Comparison of ENCODE assay signal across 1 cellular context in the genomic region with DNA sequence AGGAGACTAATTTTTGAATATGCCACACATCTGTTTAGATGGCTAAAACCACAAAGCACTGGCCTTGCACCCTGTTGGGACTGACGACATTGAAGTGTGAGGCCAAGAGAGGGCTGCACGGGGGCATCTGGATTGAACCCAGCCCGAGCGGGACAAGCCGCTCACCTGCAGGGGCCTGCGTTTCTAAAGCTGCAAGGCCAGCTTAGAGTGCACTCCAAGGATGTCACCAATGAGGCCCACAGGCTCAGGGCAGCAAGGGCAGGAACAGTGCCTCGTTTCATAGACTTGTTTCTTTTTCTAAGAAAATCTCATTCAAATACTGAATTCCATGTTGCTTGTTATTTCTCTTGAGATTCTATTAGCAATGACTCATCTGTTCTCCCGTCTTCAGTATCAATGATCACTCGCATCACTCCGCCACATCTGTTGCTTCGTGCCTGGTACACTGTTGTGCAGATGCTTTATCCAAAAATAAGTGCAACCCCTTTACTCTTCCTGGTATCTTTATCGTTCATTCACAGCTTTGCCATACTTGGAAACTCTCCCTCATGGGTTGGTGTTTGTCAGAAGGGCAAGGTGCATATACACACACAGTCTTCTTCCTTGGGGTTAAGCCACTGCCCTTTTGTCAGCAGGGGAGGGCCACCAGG.
TF ChIP-seq lines count a peak whose summit lies in the region.

No MANE protein-coding gene starts in this region.

TF ChIP-seq in GM23338, 12 proteins besides CTCF, POLR2A, EP300 and RAD21 (continued from another document):
- TF ChIP-seq, protein P1, sequence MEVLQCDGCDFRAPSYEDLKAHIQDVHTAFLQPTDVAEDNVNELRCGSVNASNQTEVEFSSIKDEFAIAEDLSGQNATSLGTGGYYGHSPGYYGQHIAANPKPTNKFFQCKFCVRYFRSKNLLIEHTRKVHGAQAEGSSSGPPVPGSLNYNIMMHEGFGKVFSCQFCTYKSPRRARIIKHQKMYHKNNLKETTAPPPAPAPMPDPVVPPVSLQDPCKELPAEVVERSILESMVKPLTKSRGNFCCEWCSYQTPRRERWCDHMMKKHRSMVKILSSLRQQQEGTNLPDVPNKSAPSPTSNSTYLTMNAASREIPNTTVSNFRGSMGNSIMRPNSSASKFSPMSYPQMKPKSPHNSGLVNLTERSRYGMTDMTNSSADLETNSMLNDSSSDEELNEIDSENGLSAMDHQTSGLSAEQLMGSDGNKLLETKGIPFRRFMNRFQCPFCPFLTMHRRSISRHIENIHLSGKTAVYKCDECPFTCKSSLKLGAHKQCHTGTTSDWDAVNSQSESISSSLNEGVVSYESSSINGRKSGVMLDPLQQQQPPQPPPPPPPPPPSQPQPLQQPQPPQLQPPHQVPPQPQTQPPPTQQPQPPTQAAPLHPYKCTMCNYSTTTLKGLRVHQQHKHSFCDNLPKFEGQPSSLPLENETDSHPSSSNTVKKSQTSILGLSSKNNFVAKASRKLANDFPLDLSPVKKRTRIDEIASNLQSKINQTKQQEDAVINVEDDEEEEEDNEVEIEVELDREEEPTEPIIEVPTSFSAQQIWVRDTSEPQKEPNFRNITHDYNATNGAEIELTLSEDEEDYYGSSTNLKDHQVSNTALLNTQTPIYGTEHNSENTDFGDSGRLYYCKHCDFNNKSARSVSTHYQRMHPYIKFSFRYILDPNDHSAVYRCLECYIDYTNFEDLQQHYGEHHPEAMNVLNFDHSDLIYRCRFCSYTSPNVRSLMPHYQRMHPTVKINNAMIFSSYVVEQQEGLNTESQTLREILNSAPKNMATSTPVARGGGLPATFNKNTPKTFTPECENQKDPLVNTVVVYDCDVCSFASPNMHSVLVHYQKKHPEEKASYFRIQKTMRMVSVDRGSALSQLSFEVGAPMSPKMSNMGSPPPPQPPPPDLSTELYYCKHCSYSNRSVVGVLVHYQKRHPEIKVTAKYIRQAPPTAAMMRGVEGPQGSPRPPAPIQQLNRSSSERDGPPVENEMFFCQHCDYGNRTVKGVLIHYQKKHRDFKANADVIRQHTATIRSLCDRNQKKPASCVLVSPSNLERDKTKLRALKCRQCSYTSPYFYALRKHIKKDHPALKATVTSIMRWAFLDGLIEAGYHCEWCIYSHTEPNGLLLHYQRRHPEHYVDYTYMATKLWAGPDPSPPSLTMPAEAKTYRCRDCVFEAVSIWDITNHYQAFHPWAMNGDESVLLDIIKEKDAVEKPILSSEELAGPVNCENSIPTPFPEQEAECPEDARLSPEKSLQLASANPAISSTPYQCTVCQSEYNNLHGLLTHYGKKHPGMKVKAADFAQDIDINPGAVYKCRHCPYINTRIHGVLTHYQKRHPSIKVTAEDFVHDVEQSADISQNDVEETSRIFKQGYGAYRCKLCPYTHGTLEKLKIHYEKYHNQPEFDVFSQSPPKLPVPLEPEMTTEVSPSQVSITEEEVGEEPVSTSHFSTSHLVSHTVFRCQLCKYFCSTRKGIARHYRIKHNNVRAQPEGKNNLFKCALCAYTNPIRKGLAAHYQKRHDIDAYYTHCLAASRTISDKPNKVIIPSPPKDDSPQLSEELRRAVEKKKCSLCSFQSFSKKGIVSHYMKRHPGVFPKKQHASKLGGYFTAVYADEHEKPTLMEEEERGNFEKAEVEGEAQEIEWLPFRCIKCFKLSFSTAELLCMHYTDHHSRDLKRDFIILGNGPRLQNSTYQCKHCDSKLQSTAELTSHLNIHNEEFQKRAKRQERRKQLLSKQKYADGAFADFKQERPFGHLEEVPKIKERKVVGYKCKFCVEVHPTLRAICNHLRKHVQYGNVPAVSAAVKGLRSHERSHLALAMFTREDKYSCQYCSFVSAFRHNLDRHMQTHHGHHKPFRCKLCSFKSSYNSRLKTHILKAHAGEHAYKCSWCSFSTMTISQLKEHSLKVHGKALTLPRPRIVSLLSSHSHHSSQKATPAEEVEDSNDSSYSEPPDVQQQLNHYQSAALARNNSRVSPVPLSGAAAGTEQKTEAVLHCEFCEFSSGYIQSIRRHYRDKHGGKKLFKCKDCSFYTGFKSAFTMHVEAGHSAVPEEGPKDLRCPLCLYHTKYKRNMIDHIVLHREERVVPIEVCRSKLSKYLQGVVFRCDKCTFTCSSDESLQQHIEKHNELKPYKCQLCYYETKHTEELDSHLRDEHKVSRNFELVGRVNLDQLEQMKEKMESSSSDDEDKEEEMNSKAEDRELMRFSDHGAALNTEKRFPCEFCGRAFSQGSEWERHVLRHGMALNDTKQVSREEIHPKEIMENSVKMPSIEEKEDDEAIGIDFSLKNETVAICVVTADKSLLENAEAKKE (CRISPR knock-in tag; IDR thresholded peaks at IDR 0.05): no peak
- TF ChIP-seq, protein P2, sequence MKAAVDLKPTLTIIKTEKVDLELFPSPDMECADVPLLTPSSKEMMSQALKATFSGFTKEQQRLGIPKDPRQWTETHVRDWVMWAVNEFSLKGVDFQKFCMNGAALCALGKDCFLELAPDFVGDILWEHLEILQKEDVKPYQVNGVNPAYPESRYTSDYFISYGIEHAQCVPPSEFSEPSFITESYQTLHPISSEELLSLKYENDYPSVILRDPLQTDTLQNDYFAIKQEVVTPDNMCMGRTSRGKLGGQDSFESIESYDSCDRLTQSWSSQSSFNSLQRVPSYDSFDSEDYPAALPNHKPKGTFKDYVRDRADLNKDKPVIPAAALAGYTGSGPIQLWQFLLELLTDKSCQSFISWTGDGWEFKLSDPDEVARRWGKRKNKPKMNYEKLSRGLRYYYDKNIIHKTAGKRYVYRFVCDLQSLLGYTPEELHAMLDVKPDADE (IDR thresholded peaks at IDR 0.05): no peak
- TF ChIP-seq, protein P3, sequence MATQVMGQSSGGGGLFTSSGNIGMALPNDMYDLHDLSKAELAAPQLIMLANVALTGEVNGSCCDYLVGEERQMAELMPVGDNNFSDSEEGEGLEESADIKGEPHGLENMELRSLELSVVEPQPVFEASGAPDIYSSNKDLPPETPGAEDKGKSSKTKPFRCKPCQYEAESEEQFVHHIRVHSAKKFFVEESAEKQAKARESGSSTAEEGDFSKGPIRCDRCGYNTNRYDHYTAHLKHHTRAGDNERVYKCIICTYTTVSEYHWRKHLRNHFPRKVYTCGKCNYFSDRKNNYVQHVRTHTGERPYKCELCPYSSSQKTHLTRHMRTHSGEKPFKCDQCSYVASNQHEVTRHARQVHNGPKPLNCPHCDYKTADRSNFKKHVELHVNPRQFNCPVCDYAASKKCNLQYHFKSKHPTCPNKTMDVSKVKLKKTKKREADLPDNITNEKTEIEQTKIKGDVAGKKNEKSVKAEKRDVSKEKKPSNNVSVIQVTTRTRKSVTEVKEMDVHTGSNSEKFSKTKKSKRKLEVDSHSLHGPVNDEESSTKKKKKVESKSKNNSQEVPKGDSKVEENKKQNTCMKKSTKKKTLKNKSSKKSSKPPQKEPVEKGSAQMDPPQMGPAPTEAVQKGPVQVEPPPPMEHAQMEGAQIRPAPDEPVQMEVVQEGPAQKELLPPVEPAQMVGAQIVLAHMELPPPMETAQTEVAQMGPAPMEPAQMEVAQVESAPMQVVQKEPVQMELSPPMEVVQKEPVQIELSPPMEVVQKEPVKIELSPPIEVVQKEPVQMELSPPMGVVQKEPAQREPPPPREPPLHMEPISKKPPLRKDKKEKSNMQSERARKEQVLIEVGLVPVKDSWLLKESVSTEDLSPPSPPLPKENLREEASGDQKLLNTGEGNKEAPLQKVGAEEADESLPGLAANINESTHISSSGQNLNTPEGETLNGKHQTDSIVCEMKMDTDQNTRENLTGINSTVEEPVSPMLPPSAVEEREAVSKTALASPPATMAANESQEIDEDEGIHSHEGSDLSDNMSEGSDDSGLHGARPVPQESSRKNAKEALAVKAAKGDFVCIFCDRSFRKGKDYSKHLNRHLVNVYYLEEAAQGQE (IDR thresholded peaks at IDR 0.05; ENCODE audit: unreplicated experiment): no peak
- TF ChIP-seq ZNF114 (CRISPR knock-in tag; IDR thresholded peaks at IDR 0.05) (no peak), EZH2phosphoT487 (IDR thresholded peaks at IDR 0.05; ENCODE audit: unreplicated experiment) (no peak), POLR2AphosphoS5 (IDR thresholded peaks at IDR 0.05; ENCODE audit: low read depth) (no peak), NANOG (IDR thresholded peaks at IDR 0.05; ENCODE audit: borderline replicate concordance) (no peak), ZNF331 (CRISPR knock-in tag; IDR thresholded peaks at IDR 0.05; ENCODE audit: low read depth) (no peak), EZH2 (IDR thresholded peaks at IDR 0.05; ENCODE audit: low read depth, unreplicated experiment) (no peak), STAT1 (IDR thresholded peaks at IDR 0.05; ENCODE audit: unreplicated experiment) (no peak)
TF ChIP-seq in GM23338: peak in this region for 0.
